In genomic region chr17:57045868-57046671, GRCh38 we compare ENCODE assay signal across 7 cellular contexts. TPM values are rescaled to one million over a fixed set of nuclear protein-coding genes. Genes with fewer than 3 reads are reported as not detected.
DNase-seq lines count a peak whose midpoint lies in the region; ATAC-seq, FAIRE-seq and TF ChIP-seq lines count a peak whose summit lies in the region.

No MANE protein-coding gene starts in this region.

- ATAC-seq in GM19395 (IDR thresholded peaks at IDR 0.05; ENCODE audit: unreplicated experiment), result peak; percentile 69
- ATAC-seq in activated naive CD8-positive, alpha-beta T cell treated with anti-CD3 and anti-CD28 coated beads, Interleukin-2, amount 50 U/mL, for 24 hours, result peak; percentile 60
- ATAC-seq in mucosa of descending colon, result peak; percentile 58
- ATAC-seq in thoracic aorta (ENCODE audit: insufficient number of reproducible peaks, low FRiP score, low read depth), result peak; percentile 25

- H3K4me3 ChIP-seq in mucosa of descending colon (no peak overlapping the region), thoracic aorta (peak overlapping the region; percentile 68)

- TF ChIP-seq CTCF in mucosa of descending colon (IDR thresholded peaks at IDR 0.05), result no peak
- TF ChIP-seq CTCF in thoracic aorta (IDR thresholded peaks at IDR 0.05), result no peak

- H3K27me3 Mint-ChIP-seq in activated naive CD8-positive, alpha-beta T cell treated with anti-CD3 and anti-CD28 coated beads, Interleukin-2, amount 50 U/mL, for 24 hours, result peaks cover 55% of the 10 kb centered on the region

- H3K27me3 ChIP-seq in thoracic aorta (replicated peaks; ENCODE audit: insufficient read depth), result no peaks in the 10 kb centered on the region

- peak overlapping the region; percentile 64 for H3K4me3 Mint-ChIP-seq in activated naive CD8-positive, alpha-beta T cell treated with anti-CD3 and anti-CD28 coated beads, Interleukin-2, amount 50 U/mL, for 24 hours

- no peak for FAIRE-seq in RCC 7860 (lab: Jason Lieb, UNC)

- intact Hi-C loops in mucosa of descending colon (cut with DNase I, micrococcal nuclease), result no loop called here

- H3K9me3 Mint-ChIP-seq in activated naive CD8-positive, alpha-beta T cell treated with anti-CD3 and anti-CD28 coated beads, Interleukin-2, amount 50 U/mL, for 24 hours, result no peaks in the 10 kb centered on the region

- H3K9me3 ChIP-seq in mucosa of descending colon (no peaks in the 10 kb centered on the region), thoracic aorta (no peaks in the 10 kb centered on the region)

- H3K4me1 ChIP-seq in mucosa of descending colon (ENCODE audit: low read depth) (peaks cover 5% of the 10 kb centered on the region), thoracic aorta (ENCODE audit: control insufficient read depth in 1 of 2, low read depth in 2 of 2) (peaks cover 0 to 17% of the 10 kb centered on the region in 2 donors)

- peaks cover 14% of the 10 kb centered on the region for H3K4me1 Mint-ChIP-seq in activated naive CD8-positive, alpha-beta T cell treated with anti-CD3 and anti-CD28 coated beads, Interleukin-2, amount 50 U/mL, for 24 hours

- no peaks in the 10 kb centered on the region for H3K36me3 ChIP-seq in mucosa of descending colon (ENCODE audit: low read depth)
- H3K36me3 ChIP-seq in thoracic aorta, result no peaks in the 10 kb centered on the region

- peak overlapping the region; percentile 22 for H3K27ac Mint-ChIP-seq in activated naive CD8-positive, alpha-beta T cell treated with anti-CD3 and anti-CD28 coated beads, Interleukin-2, amount 50 U/mL, for 24 hours

- DNase-seq in NCI-H524 treated with DMSO at 0.1 percent for 48 hours (lab: John Stamatoyannopoulos, UW) (peak; percentile 20), mucosa of descending colon (no peak), thoracic aorta (ENCODE audit: low spot score) (no peak), RCC 7860 (ENCODE audit: low spot score) (no peak), NCI-H1436 (lab: John Stamatoyannopoulos, UW) (no peak)
- peak; percentile 48 for DNase-seq in activated naive CD8-positive, alpha-beta T cell treated with anti-CD3 and anti-CD28 coated beads, Interleukin-2, amount 50 U/mL, for 24 hours

- peak overlapping the region; percentile 9 to 27 for H3K27ac ChIP-seq in thoracic aorta

- H3K36me3 Mint-ChIP-seq in activated naive CD8-positive, alpha-beta T cell treated with anti-CD3 and anti-CD28 coated beads, Interleukin-2, amount 50 U/mL, for 24 hours (ENCODE audit: low read depth), result no peaks in the 10 kb centered on the region

RNA-seq across cellular contexts. Expression of gene AKAP1, which starts 39.0 kb away (rescaled TPM):
- total RNA-seq in mucosa of descending colon (100 to 1,000 TPM; 131 to 194 (median 155) TPM), thoracic aorta (100 to 1,000 TPM in 1 of 2 donors, 10 to 100 TPM in 1; 96.9 to 132 TPM)

Comparison
In these comparisons a context has a peak if more than half of its experiments do, and no peak if none do; other contexts are left out.
1. DNase-seq: peak in NCI-H524 treated with DMSO at 0.1 percent for 48 hours (single experiment) and activated naive CD8-positive, alpha-beta T cell treated with anti-CD3 and anti-CD28 coated beads, Interleukin-2, amount 50 U/mL, for 24 hours (single experiment); none in mucosa of descending colon (0 of 3), thoracic aorta (single experiment), RCC 7860 (single experiment) and NCI-H1436 (single experiment).
2. Peak in every context shown above with its lines, with median percentiles within 50 percentile points of each other: ATAC-seq.